ENCODE assay signal across 8 cellular contexts in the genomic region with DNA sequence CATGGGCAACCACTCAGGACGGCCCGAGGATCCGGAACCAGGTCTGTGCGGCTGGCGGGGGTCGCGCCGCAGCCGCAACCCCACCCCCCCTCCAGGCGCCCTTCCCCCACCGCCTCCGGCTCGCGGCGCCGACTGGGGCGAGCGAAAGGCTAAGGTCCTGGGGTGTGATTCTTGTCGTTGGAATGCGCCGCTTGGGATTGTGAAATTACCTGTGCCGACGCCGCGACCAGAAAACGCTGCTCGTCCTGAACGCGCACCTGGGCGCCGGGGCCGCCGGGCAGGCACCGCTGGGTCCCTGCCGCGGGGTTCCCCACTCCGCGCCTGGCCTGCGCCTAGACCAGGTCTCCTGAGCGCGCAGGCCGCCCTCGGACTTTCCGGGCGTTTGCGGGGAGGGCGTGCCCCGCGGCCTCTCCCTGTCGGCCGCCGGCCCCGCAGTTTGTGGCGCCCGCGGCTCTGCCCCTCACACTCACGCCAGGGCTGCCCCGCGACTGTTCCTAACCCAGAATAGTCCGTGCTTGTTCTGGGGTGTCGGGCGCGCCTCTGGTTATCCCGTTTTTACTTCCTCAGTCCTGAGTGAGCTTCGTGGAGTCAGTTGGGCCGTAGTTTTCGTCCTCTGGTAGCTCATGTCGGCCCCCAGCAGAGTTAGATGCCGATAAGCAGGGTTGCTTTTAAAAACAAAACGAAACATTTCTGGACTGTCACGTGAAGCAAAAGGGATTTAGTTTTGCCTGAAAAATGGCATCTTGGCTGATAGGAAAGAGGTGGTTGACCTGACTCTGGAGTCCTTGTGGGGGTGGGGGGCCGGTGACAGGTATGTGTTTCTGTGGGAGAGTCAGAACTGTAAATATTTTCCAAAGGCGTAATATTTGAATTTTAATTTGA.
DNase-seq lines count a peak whose midpoint lies in the region; ATAC-seq and TF ChIP-seq lines count a peak whose summit lies in the region.

No MANE protein-coding gene starts in this region.

- no peaks in the 10 kb centered on the region for H3K9me3 ChIP-seq in DND-41 (ENCODE audit: insufficient read depth, low read length, severe bottlenecking)
- H3K9me3 ChIP-seq in esophagus squamous epithelium: no peaks in the 10 kb centered on the region

- intact Hi-C loops in activated B cell treated with CpG ODN at 0.5 μM for 24 hours (cut with micrococcal nuclease): loop anchor here (5.0 kb wide), 2 partner anchors 779 to 1056 kb away; a partner anchor contains a TSS
- intact Hi-C loops in esophagus squamous epithelium (cut with DNase I): no loop called here

- no peak for TF ChIP-seq POLR2A in esophagus squamous epithelium (IDR thresholded peaks at IDR 0.05)

- H3K36me3 ChIP-seq in DND-41 (ENCODE audit: insufficient read depth, low read length) (no peaks in the 10 kb centered on the region), esophagus squamous epithelium (no peaks in the 10 kb centered on the region), urinary bladder (ENCODE audit: insufficient read depth) (no peaks in the 10 kb centered on the region)

- 7 to 16% methylated on average over 5 to 14 of the region's 73 CpGs for WGBS in esophagus squamous epithelium, 2 donors
- 2% methylated on average over 73 of the region's 73 CpGs for WGBS in urinary bladder

- H3K36me3 Mint-ChIP-seq in activated B cell treated with CpG ODN at 0.5 μM for 24 hours (ENCODE audit: low read depth): no peaks in the 10 kb centered on the region
- no peaks in the 10 kb centered on the region for H3K36me3 Mint-ChIP-seq in naive thymus-derived CD8-positive, alpha-beta T cell

- ATAC-seq in DND-41 (ENCODE audit: insufficient read depth, low read depth): no peak; the same call in 2 of the 3 replicates
- ATAC-seq in GM21381 (IDR thresholded peaks at IDR 0.05; ENCODE audit: unreplicated experiment): peak; percentile 26
- ATAC-seq in activated B cell treated with CpG ODN at 0.5 μM for 24 hours (ENCODE audit: low read depth): peak; percentile 19
- ATAC-seq in naive thymus-derived CD8-positive, alpha-beta T cell: peak; percentile 22 to 35

- POLR2A ChIA-PET in activated B cell treated with CpG ODN at 0.5 μM for 24 hours (lab: Charles Lee): interaction anchor here (1.2 to 2.0 kb wide), 2 partner anchors 18 to 179 kb away, joined by 3 to 17 read pairs; a partner anchor contains a TSS
- POLR2A ChIA-PET in naive thymus-derived CD8-positive, alpha-beta T cell (lab: Charles Lee): no interaction called here

- peak overlapping the region; percentile 85 for H3K4me3 Mint-ChIP-seq in activated B cell treated with CpG ODN at 0.5 μM for 24 hours
- H3K4me3 Mint-ChIP-seq in naive thymus-derived CD8-positive, alpha-beta T cell: peak overlapping the region in 9 of 10 donors; percentile 79 to 91 (median 86)

- CTCF ChIA-PET in activated B cell treated with CpG ODN at 0.5 μM for 24 hours (lab: Charles Lee): no interaction called here

- no peaks in the 10 kb centered on the region for H3K9me3 Mint-ChIP-seq in activated B cell treated with CpG ODN at 0.5 μM for 24 hours
- H3K9me3 Mint-ChIP-seq in naive thymus-derived CD8-positive, alpha-beta T cell: no peaks in the 10 kb centered on the region

- no peaks in the 10 kb centered on the region for H3K27me3 Mint-ChIP-seq in activated B cell treated with CpG ODN at 0.5 μM for 24 hours
- peaks cover 0 to 11% (median 4%) of the 10 kb centered on the region in 5 donors for H3K27me3 Mint-ChIP-seq in naive thymus-derived CD8-positive, alpha-beta T cell

- H3K27ac ChIP-seq in DND-41 (ENCODE audit: low read length) (no peak overlapping the region), esophagus squamous epithelium (peak overlapping the region; percentile 66 to 83 (median 81)), urinary bladder (ENCODE audit: low read depth) (no peak overlapping the region)

- peak overlapping the region; percentile 79 for H2AFZ ChIP-seq in DND-41 (ENCODE audit: low read depth, low read length)

- H3K4me1 Mint-ChIP-seq in activated B cell treated with CpG ODN at 0.5 μM for 24 hours: peaks cover 6% of the 10 kb centered on the region
- H3K4me1 Mint-ChIP-seq in naive thymus-derived CD8-positive, alpha-beta T cell: peaks cover 4 to 7% (median 5%) of the 10 kb centered on the region in 4 donors

- H3K4me3 ChIP-seq in DND-41 (ENCODE audit: low read depth in 1 of 2, low read length in 2 of 2): peak overlapping the region; percentile 9 to 58; a peak in 3 of 4 replicates
- H3K4me3 ChIP-seq in esophagus squamous epithelium: peak overlapping the region; percentile 49 to 90 (median 82)
- H3K4me3 ChIP-seq in urinary bladder (ENCODE audit: low read depth, low read length): peak overlapping the region; percentile 67

- H3K27me3 ChIP-seq in DND-41 (ENCODE audit: insufficient read depth, low read length, poor library complexity) (peaks cover 37% of the 10 kb centered on the region), esophagus squamous epithelium (peaks cover 0 to 5% (median 0%) of the 10 kb centered on the region in 4 donors)

- TF ChIP-seq CTCF in DND-41 (IDR thresholded peaks at IDR 0.05; ENCODE audit: borderline replicate concordance, extremely low read depth, low read length, poor library complexity, severe bottlenecking) (no peak), activated B cell treated with CpG ODN at 0.5 μM for 24 hours (IDR thresholded peaks at IDR 0.05) (no peak), esophagus squamous epithelium (IDR thresholded peaks at IDR 0.05) (no peak)

- no peak for DNase-seq in DND-41
- DNase-seq in HT-29 (ENCODE audit: low spot score): peak; percentile 48
- peak; percentile 44 for DNase-seq in activated B cell treated with CpG ODN at 0.5 μM for 24 hours
- DNase-seq in esophagus squamous epithelium (lab: John Stamatoyannopoulos, UW): no peak
- peak in 4 of 10 donors; percentile 6 to 36 (median 18) for DNase-seq in naive thymus-derived CD8-positive, alpha-beta T cell
- no peak for DNase-seq in NOMO-1 treated with dmso at 0.1 percent for 144 hours (lab: John Stamatoyannopoulos, UW; ENCODE audit: unreplicated experiment)

- H3K9ac ChIP-seq in DND-41 (ENCODE audit: low read depth, low read length): peak overlapping the region; percentile 39

- H3K4me1 ChIP-seq in DND-41 (ENCODE audit: insufficient read depth, low read length) (peaks cover 21% of the 10 kb centered on the region), esophagus squamous epithelium (peaks cover 0 to 23% (median 10%) of the 10 kb centered on the region in 3 donors), urinary bladder (ENCODE audit: insufficient read depth) (no peaks in the 10 kb centered on the region)

- H3K27ac Mint-ChIP-seq in activated B cell treated with CpG ODN at 0.5 μM for 24 hours: peak overlapping the region; percentile 46
- H3K27ac Mint-ChIP-seq in naive thymus-derived CD8-positive, alpha-beta T cell: peak overlapping the region in 6 of 10 donors; percentile 16 to 70 (median 62)

- H3K79me2 ChIP-seq in DND-41 (ENCODE audit: insufficient read depth, low read length): no peaks in the 10 kb centered on the region

- peaks cover 9% of the 10 kb centered on the region for H4K20me1 ChIP-seq in DND-41 (ENCODE audit: insufficient read depth, low read length)

- peak overlapping the region; percentile 83 for H3K4me2 ChIP-seq in DND-41 (ENCODE audit: insufficient read depth, low read length)

Comparison
In these comparisons a context has a peak if more than half of its experiments do, and no peak if none do; other contexts are left out.
1. DNase-seq: peak in HT-29 (single experiment) and activated B cell treated with CpG ODN at 0.5 μM for 24 hours (single experiment); none in DND-41 (single experiment), esophagus squamous epithelium (single experiment) and NOMO-1 treated with dmso at 0.1 percent for 144 hours (single experiment).
2. H3K27ac ChIP-seq: peak in esophagus squamous epithelium (4 of 4); none in DND-41 (single experiment) and urinary bladder (single experiment).
3. Peak in every context shown above with its lines, with median percentiles within 50 percentile points of each other: H3K4me3 ChIP-seq.